In genomic region chr10:69868821-69869220, GRCh38 we compare ENCODE assay signal across 14 cellular contexts.
A peak's percentile ranks its signal among the peaks of the same experiment; 100 is the strongest.
DNase-seq lines count a peak whose midpoint lies in the region; ATAC-seq, FAIRE-seq and TF ChIP-seq lines count a peak whose summit lies in the region.
"Had no signal": no experiment of that assay in that cellular context is flagged by ENCODE, and none has a peak within 500 bp of the region (broad histone marks: within the 10 kb centered on the region; RNA-seq: fewer than 3 reads in every experiment).

No MANE protein-coding gene starts in this region.

- H3K14ac ChIP-seq in mesenchymal stem cell (ENCODE audit: low read length in 2 of 2), result peak overlapping the region in 1 of 2 experiments; percentile 19

- RAD21 ChIA-PET in HCT116 (lab: Charles Lee; ENCODE audit: low non-redundant PET in 1 of 2, low total read pairs in 2 of 2, uncharacterized antibody in 2 of 2, unreplicated experiment in 2 of 2), result no interaction called here

- TF ChIP-seq POLR2A in A549 (IDR thresholded peaks at IDR 0.05; ENCODE audit: low read length), result no peak
- TF ChIP-seq POLR2A in HCT116 (IDR thresholded peaks at IDR 0.05; ENCODE audit: borderline replicate concordance, extremely low read depth, insufficient read depth, insufficient read length), result no peak

- H3K4me1 Mint-ChIP-seq in stimulated activated effector memory CD8-positive, alpha-beta T cell treated with anti-CD3 and anti-CD28 coated beads, Interleukin-12 subunit alpha, Interleukin-12 subunit beta, amount 100 ng/mL, for 72 hours, result no peaks in the 10 kb centered on the region

- no peaks in the 10 kb centered on the region for H3K27me3 ChIP-seq in HCT116 (ENCODE audit: insufficient read depth, low read length)
- H3K27me3 ChIP-seq in RWPE2 (ENCODE audit: insufficient read depth, poor library complexity, severe bottlenecking), result no peaks in the 10 kb centered on the region
- H3K27me3 ChIP-seq in mesenchymal stem cell (ENCODE audit: control insufficient read depth in 1 of 2, insufficient read depth in 1 of 2, low read length in 2 of 2), result no peaks in the 10 kb centered on the region
- H3K27me3 ChIP-seq: SJCRH30 had no signal

- H3K9me2 ChIP-seq in HCT116 (ENCODE audit: insufficient read depth), result no peaks in the 10 kb centered on the region

- peak overlapping the region; percentile 21 for H2AK5ac ChIP-seq in mesenchymal stem cell (ENCODE audit: low read length, severe bottlenecking)

- H3K23ac ChIP-seq in mesenchymal stem cell (ENCODE audit: low read length in 2 of 2), result no peak overlapping the region

- H3K4me3 ChIP-seq in A549, result no peak overlapping the region
- H3K4me3 ChIP-seq in HCT116 (replicated peaks in 1 of 2; ENCODE audit: low read depth in 1 of 2, low read length in 2 of 2), result peak overlapping the region; percentile 34 to 46
- no peak overlapping the region for H3K4me3 ChIP-seq in RWPE2 (ENCODE audit: severe bottlenecking)
- H3K4me3 ChIP-seq in mesenchymal stem cell (ENCODE audit: insufficient read depth in 1 of 2, low read depth in 1 of 2, low read length in 2 of 2), result peak overlapping the region in 1 of 2 experiments; percentile 51
- H3K4me3 ChIP-seq: SJCRH30 had no signal

- H3K4me3 Mint-ChIP-seq in stimulated activated effector memory CD8-positive, alpha-beta T cell treated with anti-CD3 and anti-CD28 coated beads, Interleukin-12 subunit alpha, Interleukin-12 subunit beta, amount 100 ng/mL, for 72 hours, result no peak overlapping the region

- TF ChIP-seq RAD21 in A549 (conservative IDR thresholded peaks at IDR 0.05 in 1 of 2, IDR thresholded peaks at IDR 0.05 in 1 of 2) (no peak), HCT116 (IDR thresholded peaks at IDR 0.05; ENCODE audit: low read depth) (no peak)

- peak overlapping the region in 1 of 2 experiments; percentile 83 for H2BK12ac ChIP-seq in mesenchymal stem cell (ENCODE audit: low read length in 2 of 2)

- H3K79me2 ChIP-seq in HCT116 (ENCODE audit: insufficient read depth, low read length), result no peaks in the 10 kb centered on the region

- H2AFZ ChIP-seq in HCT116 (ENCODE audit: low read depth, low read length, poor library complexity, severe bottlenecking) (no peak overlapping the region), mesenchymal stem cell (ENCODE audit: low read depth, low read length) (no peak overlapping the region)

- peak overlapping the region in 1 of 2 experiments; percentile 55 for H3K18ac ChIP-seq in mesenchymal stem cell (ENCODE audit: low read depth in 1 of 2, low read length in 2 of 2)

- no peaks in the 10 kb centered on the region for H3K36me3 ChIP-seq in HCT116 (ENCODE audit: control insufficient read depth in 1 of 2, insufficient read depth in 2 of 2, low read length in 2 of 2)
- H3K36me3 ChIP-seq in RWPE2 (ENCODE audit: low read depth), result no peaks in the 10 kb centered on the region
- peaks cover 0 to 10% of the 10 kb centered on the region in 2 experiments for H3K36me3 ChIP-seq in mesenchymal stem cell (ENCODE audit: control insufficient read depth in 1 of 2, insufficient read depth in 2 of 2, low read depth in 1 of 2, low read length in 2 of 2)
- H3K36me3 ChIP-seq: SJCRH30 had no signal

- DNase-seq in A549 (ENCODE audit: low read depth in 1 of 2, low spot score in 1 of 2) (no peak), HCT116 (ENCODE audit: low read depth, low spot score) (no peak), RWPE2 (ENCODE audit: low spot score) (no peak), mesenchymal stem cell (no peak), NCI-H1417 treated with DMSO at 0.1 percent for 48 hours (lab: John Stamatoyannopoulos, UW) (no peak), NCI-H1436 (lab: John Stamatoyannopoulos, UW) (no peak)
- DNase-seq in stimulated activated effector memory CD8-positive, alpha-beta T cell treated with anti-CD3 and anti-CD28 coated beads, Interleukin-12 subunit alpha, Interleukin-12 subunit beta, amount 100 ng/mL, for 72 hours (ENCODE audit: low spot score in 2 of 2), result no peak
- DNase-seq: Caco-2, H7, KG1, NCI-H1092, NCI-H1694 treated with DMSO at 0.1 percent for 48 hours, NCI-H510A, SJCRH30 had no signal

- peaks cover 11% of the 10 kb centered on the region for H3K79me1 ChIP-seq in mesenchymal stem cell (replicated peaks; ENCODE audit: low read length, poor library complexity, severe bottlenecking)

- no peak for TF ChIP-seq CTCF in A549 (IDR thresholded peaks at IDR 0.05)
- no peak for TF ChIP-seq CTCF in HCT116 (IDR thresholded peaks at IDR 0.05 in 2 of 3, conservative IDR thresholded peaks at IDR 0.05 in 1 of 3; ENCODE audit: borderline replicate concordance in 1 of 3, insufficient read depth in 1 of 3, low read depth in 2 of 3, low read length in 2 of 3)
- TF ChIP-seq CTCF in RWPE2 (IDR thresholded peaks at IDR 0.05; ENCODE audit: poor library complexity, severe bottlenecking), result no peak

- H3K9me3 Mint-ChIP-seq in stimulated activated effector memory CD8-positive, alpha-beta T cell treated with anti-CD3 and anti-CD28 coated beads, Interleukin-12 subunit alpha, Interleukin-12 subunit beta, amount 100 ng/mL, for 72 hours, result no peaks in the 10 kb centered on the region

- no peak overlapping the region for H3K27ac Mint-ChIP-seq in stimulated activated effector memory CD8-positive, alpha-beta T cell treated with anti-CD3 and anti-CD28 coated beads, Interleukin-12 subunit alpha, Interleukin-12 subunit beta, amount 100 ng/mL, for 72 hours

- H2BK5ac ChIP-seq in mesenchymal stem cell (ENCODE audit: low read depth, low read length, poor library complexity, severe bottlenecking), result no peak overlapping the region

- no peaks in the 10 kb centered on the region for H3K36me3 Mint-ChIP-seq in stimulated activated effector memory CD8-positive, alpha-beta T cell treated with anti-CD3 and anti-CD28 coated beads, Interleukin-12 subunit alpha, Interleukin-12 subunit beta, amount 100 ng/mL, for 72 hours

- H3K4me2 ChIP-seq in A549 (peak overlapping the region; percentile 17; the same call in 1 of the 3 replicates), HCT116 (ENCODE audit: low read length) (peak overlapping the region; percentile 74), mesenchymal stem cell (ENCODE audit: low read length, poor library complexity, severe bottlenecking) (no peak overlapping the region)

- H3K9me3 ChIP-seq in A549 (no peaks in the 10 kb centered on the region), HCT116 (ENCODE audit: control insufficient read depth in 1 of 2, insufficient read depth in 1 of 2, low read depth in 1 of 2, low read length in 2 of 2) (no peaks in the 10 kb centered on the region), RWPE2 (ENCODE audit: severe bottlenecking) (no peaks in the 10 kb centered on the region), mesenchymal stem cell (ENCODE audit: control insufficient read depth, low read length) (no peaks in the 10 kb centered on the region)
- H3K9me3 ChIP-seq: Caco-2, SJCRH30 had no signal

- peak overlapping the region; percentile 66 for H4K8ac ChIP-seq in mesenchymal stem cell (ENCODE audit: low read length)

- BruUV-seq in HCT116 (replicated peaks; lab: Mats Ljungman, UMichigan), result no TSS peak

- CTCF ChIA-PET in A549 (lab: Yijun Ruan, JAX), result interaction anchor here (1.0 to 14.4 kb wide), 8 partner anchors 8 to 151 kb away, joined by 3 to 88 read pairs (median 3); no protein-coding TSS in a partner anchor
- CTCF ChIA-PET in HCT116 (lab: Charles Lee), result interaction anchor here (1.9 to 2.8 kb wide), 2 partner anchors 14 to 68 kb away, joined by 10 to 11 read pairs; no protein-coding TSS in a partner anchor

- H3K4ac ChIP-seq in mesenchymal stem cell (ENCODE audit: low read depth in 1 of 2, low read length in 2 of 2), result peak overlapping the region; percentile 15 to 48

- H4K20me1 ChIP-seq in HCT116 (ENCODE audit: insufficient read depth), result no peaks in the 10 kb centered on the region

- peak overlapping the region; percentile 39 for H2BK15ac ChIP-seq in mesenchymal stem cell (ENCODE audit: low read depth, poor library complexity, severe bottlenecking)

- H3K9ac ChIP-seq in HCT116 (ENCODE audit: low read length) (peak overlapping the region; percentile 39), mesenchymal stem cell (ENCODE audit: low read length) (peak overlapping the region; percentile 45)

- 17% methylated on average over 1 of the region's 2 CpGs for WGBS in A549 (ENCODE audit: missing lambda C conversion rate)
- 81% methylated on average over 2 of the region's 2 CpGs for WGBS in mesenchymal stem cell

- ATAC-seq in A549, result no peak; a peak in 1 of 6 replicates
- ATAC-seq in HCT116, result peak; percentile 8; the same call in 1 of the 2 replicates
- ATAC-seq in RWPE2 (ENCODE audit: low read depth), result no peak
- ATAC-seq in stimulated activated effector memory CD8-positive, alpha-beta T cell treated with anti-CD3 and anti-CD28 coated beads, Interleukin-12 subunit alpha, Interleukin-12 subunit beta, amount 100 ng/mL, for 72 hours, result no peak

- no peak overlapping the region for H4K91ac ChIP-seq in mesenchymal stem cell (ENCODE audit: low read length)

- TF ChIP-seq EP300 in A549 (IDR thresholded peaks at IDR 0.05), result no peak

- POLR2A ChIA-PET in A549 (lab: Yijun Ruan, JAX) (no interaction called here), HCT116 (lab: Charles Lee) (no interaction called here)

- no peak for FAIRE-seq in A549 (lab: Jason Lieb, UNC)

- H2BK120ac ChIP-seq in mesenchymal stem cell (ENCODE audit: low read depth, low read length), result peak overlapping the region; percentile 11

- peaks cover 26% of the 10 kb centered on the region for H3K4me1 ChIP-seq in A549
- H3K4me1 ChIP-seq in HCT116 (ENCODE audit: control insufficient read depth in 1 of 2, insufficient read depth in 2 of 2, low read length in 2 of 2), result peaks cover 11 to 57% of the 10 kb centered on the region in 2 experiments; a peak in 3 of 4 replicates
- H3K4me1 ChIP-seq in RWPE2 (ENCODE audit: insufficient read depth, poor library complexity, severe bottlenecking), result peaks cover 39% of the 10 kb centered on the region
- peaks cover 31% of the 10 kb centered on the region for H3K4me1 ChIP-seq in mesenchymal stem cell (ENCODE audit: control insufficient read depth, insufficient read depth, low read depth, low read length)
- H3K4me1 ChIP-seq: Caco-2, SJCRH30 had no signal

- H3K27ac ChIP-seq in A549 (peak overlapping the region in 1 of 2 experiments; percentile 69; a peak in 3 of 6 replicates), HCT116 (ENCODE audit: low read depth, low read length) (peak overlapping the region; percentile 21; the same call in 1 of the 2 replicates), RWPE2 (ENCODE audit: poor library complexity, severe bottlenecking) (peak overlapping the region; percentile 74), mesenchymal stem cell (ENCODE audit: low read length, poor library complexity, severe bottlenecking) (peak overlapping the region; percentile 8)
- H3K27ac ChIP-seq: SJCRH30 had no signal

- intact Hi-C loops in HCT116 (cut with micrococcal nuclease), result no loop called here

TF ChIP-seq in A549, 52 proteins besides CTCF, POLR2A, EP300 and RAD21 (continues in another document):
- TF ChIP-seq ZFP36 (IDR thresholded peaks at IDR 0.05; ENCODE audit: borderline replicate concordance, partially characterized antibody), result no peak
- no peak for TF ChIP-seq BHLHE40 (IDR thresholded peaks at IDR 0.05; ENCODE audit: low read depth, low read length)
- TF ChIP-seq RCOR1 (IDR thresholded peaks at IDR 0.05; ENCODE audit: low read depth, low read length), result no peak

TF ChIP-seq in HCT116, 20 proteins besides CTCF, POLR2A, EP300 and RAD21 (continues in another document):
- no peak for TF ChIP-seq JUND (IDR thresholded peaks at IDR 0.05)
- no peak for TF ChIP-seq TCF7L2 (IDR thresholded peaks at IDR 0.05; ENCODE audit: borderline replicate concordance, extremely low read depth, insufficient read depth, insufficient read length)
- TF ChIP-seq ELF1 (IDR thresholded peaks at IDR 0.05; ENCODE audit: borderline replicate concordance, low read depth), result no peak

Comparison
In these comparisons a context has a peak if more than half of its experiments do, and no peak if none do; other contexts are left out.
1. H3K4me3 ChIP-seq: peak in HCT116 (2 of 2); none in A549 (single experiment) and RWPE2 (single experiment).